ENCODE assay signal across 19 cellular contexts in genomic region chr12:17064834-17065233, GRCh38.
"Had no signal": no experiment of that assay in that cellular context is flagged by ENCODE, and none has a peak within 500 bp of the region (broad histone marks: within the 10 kb centered on the region; RNA-seq: fewer than 3 reads in every experiment).

No MANE protein-coding gene starts in this region.

- H3K36me3 ChIP-seq: colonic mucosa, esophagus muscularis mucosa, gastrocnemius medialis, heart right ventricle, left ventricle myocardium inferior had no signal

- H3K27ac ChIP-seq: colonic mucosa, esophagus muscularis mucosa, gastrocnemius medialis, heart right ventricle, left ventricle myocardium inferior had no signal

- H3K4me3 ChIP-seq: colonic mucosa, esophagus muscularis mucosa, gastrocnemius medialis, heart right ventricle, left ventricle myocardium inferior, lung had no signal

- H3K4me1 ChIP-seq: colonic mucosa, esophagus muscularis mucosa, gastrocnemius medialis, heart right ventricle, left ventricle myocardium inferior had no signal

- H3K9me3 ChIP-seq: colonic mucosa, esophagus muscularis mucosa, gastrocnemius medialis, left ventricle myocardium inferior had no signal

- ATAC-seq: effector memory CD8-positive, alpha-beta T cell; gastrocnemius medialis; heart right ventricle; left cardiac atrium; naive thymus-derived CD4-positive, alpha-beta T cell had no signal

- DNase-seq: cerebellar nuclear complex; colonic mucosa; cortex of kidney; effector CD8-positive, alpha-beta T cell; effector memory CD8-positive, alpha-beta T cell; endodermal cell; foreskin fibroblast; foreskin melanocyte; gastrocnemius medialis; glutamatergic neuron; head of caudate nucleus; heart right ventricle; hippocampal formation; left cardiac atrium; left ventricle myocardium inferior; mesenchymal stem cell; naive thymus-derived CD4-positive, alpha-beta T cell had no signal

- H3K27me3 ChIP-seq: colonic mucosa, esophagus muscularis mucosa, gastrocnemius medialis, heart right ventricle had no signal
